Comparison of ENCODE assay signal across 15 cellular contexts in the genomic region with DNA sequence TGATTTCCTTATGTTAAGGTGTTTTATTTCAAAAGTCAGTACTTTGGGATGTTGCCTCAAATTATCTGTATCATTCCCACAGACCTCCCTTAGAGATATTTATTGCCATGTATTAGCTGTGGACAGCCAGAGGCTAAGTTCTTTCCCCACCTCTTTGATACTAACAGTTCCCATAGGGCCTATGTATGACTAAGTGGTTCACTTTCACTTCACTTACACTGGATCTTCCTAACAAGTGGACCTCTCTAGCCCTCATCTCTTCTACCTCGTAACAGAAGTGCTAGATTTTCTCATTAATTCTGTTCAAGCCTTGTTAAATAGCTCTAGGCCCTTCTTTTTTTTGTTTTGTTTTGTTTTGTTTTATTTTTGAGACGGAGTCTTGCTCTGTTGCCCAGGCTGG. TPM values are rescaled to one million over a fixed set of nuclear protein-coding genes. Genes with fewer than 3 reads are reported as not detected.
DNase-seq lines count a peak whose midpoint lies in the region; ATAC-seq and TF ChIP-seq lines count a peak whose summit lies in the region.
"Had no signal": no experiment of that assay in that cellular context is flagged by ENCODE, and none has a peak within 500 bp of the region (broad histone marks: within the 10 kb centered on the region; RNA-seq: fewer than 3 reads in every experiment).

No MANE protein-coding gene starts in this region.

- H3K9me3 Mint-ChIP-seq in stimulated activated naive CD8-positive, alpha-beta T cell treated with anti-CD3 and anti-CD28 coated beads, Interleukin-15, Interleukin-2, amounts not matched to agents 100 ng/mL and 50 ng/mL, for 24 hours: no peaks in the 10 kb centered on the region
- H3K9me3 Mint-ChIP-seq in activated B cell treated with CpG ODN at 0.5 μM for 24 hours: no peaks in the 10 kb centered on the region
- H3K9me3 Mint-ChIP-seq: activated T-helper 1 cell treated with anti-CD3 and anti-CD28 coated beads, Interleukin-12 subunit alpha, Interleukin-12 subunit beta, Interleukin-2, Interleukin-4 antibody, amounts not matched to agents 30 ng/mL and 10 ng/mL and 1 ng/mL, durations not matched to agents 14 hours and 24 hours and 36 hours; nephron had no signal

- peaks cover 98% of the 10 kb centered on the region for H3K4me1 Mint-ChIP-seq in stimulated activated naive CD8-positive, alpha-beta T cell treated with anti-CD3 and anti-CD28 coated beads, Interleukin-15, Interleukin-2, amounts not matched to agents 100 ng/mL and 50 ng/mL, for 24 hours (ENCODE audit: low read depth)
- H3K4me1 Mint-ChIP-seq in activated B cell treated with CpG ODN at 0.5 μM for 24 hours: peaks cover 100% of the 10 kb centered on the region

- TF ChIP-seq CTCF in activated B cell treated with CpG ODN at 0.5 μM for 24 hours (IDR thresholded peaks at IDR 0.05) (no peak), fibroblast of mammary gland (conservative IDR thresholded peaks at IDR 0.05; ENCODE audit: control insufficient read depth, insufficient read depth, low read depth, low read length) (no peak)

- CTCF ChIA-PET in activated B cell treated with CpG ODN at 0.5 μM for 24 hours (lab: Charles Lee): interaction anchor here (2.4 kb wide), 1 partner anchor 9 kb away, joined by 14 read pairs; no protein-coding TSS in a partner anchor

- intact Hi-C loops in activated B cell treated with CpG ODN at 0.5 μM for 24 hours (cut with micrococcal nuclease): loop anchor here (1.0 kb wide), 1 partner anchor 9 kb away; no protein-coding TSS in a partner anchor

- H3K27ac Mint-ChIP-seq in stimulated activated naive CD8-positive, alpha-beta T cell treated with anti-CD3 and anti-CD28 coated beads, Interleukin-15, Interleukin-2, amounts not matched to agents 100 ng/mL and 50 ng/mL, for 24 hours: peak overlapping the region; percentile 5
- peak overlapping the region; percentile 88 for H3K27ac Mint-ChIP-seq in activated B cell treated with CpG ODN at 0.5 μM for 24 hours
- H3K27ac Mint-ChIP-seq: activated T-helper 1 cell treated with anti-CD3 and anti-CD28 coated beads, Interleukin-12 subunit alpha, Interleukin-12 subunit beta, Interleukin-2, Interleukin-4 antibody, amounts not matched to agents 30 ng/mL and 10 ng/mL and 1 ng/mL, durations not matched to agents 14 hours and 24 hours and 36 hours; nephron had no signal

- no peak for ATAC-seq in stimulated activated naive CD8-positive, alpha-beta T cell treated with anti-CD3 and anti-CD28 coated beads, Interleukin-15, Interleukin-2, amounts not matched to agents 100 U/mL and 50 U/mL, for 24 hours
- ATAC-seq in activated B cell treated with CpG ODN at 0.5 μM for 24 hours (ENCODE audit: low read depth) (peak; percentile 52), GM19395 (IDR thresholded peaks at IDR 0.05; ENCODE audit: unreplicated experiment) (no peak)
- ATAC-seq: left ventricle myocardium superior had no signal

- H3K4me3 ChIP-seq in fibroblast of mammary gland (ENCODE audit: control insufficient read depth, low read depth, low read length): no peak overlapping the region
- H3K4me3 ChIP-seq: dorsolateral prefrontal cortex had no signal

- H3K36me3 Mint-ChIP-seq in stimulated activated naive CD8-positive, alpha-beta T cell treated with anti-CD3 and anti-CD28 coated beads, Interleukin-15, Interleukin-2, amounts not matched to agents 100 ng/mL and 50 ng/mL, for 24 hours (ENCODE audit: low read depth): peaks cover 48% of the 10 kb centered on the region
- H3K36me3 Mint-ChIP-seq in activated B cell treated with CpG ODN at 0.5 μM for 24 hours (ENCODE audit: low read depth): peaks cover 19% of the 10 kb centered on the region

- H3K4me3 Mint-ChIP-seq in stimulated activated naive CD8-positive, alpha-beta T cell treated with anti-CD3 and anti-CD28 coated beads, Interleukin-15, Interleukin-2, amounts not matched to agents 100 ng/mL and 50 ng/mL, for 24 hours: no peak overlapping the region
- H3K4me3 Mint-ChIP-seq in activated B cell treated with CpG ODN at 0.5 μM for 24 hours: peak overlapping the region; percentile 55
- H3K4me3 Mint-ChIP-seq: activated T-helper 1 cell treated with anti-CD3 and anti-CD28 coated beads, Interleukin-12 subunit alpha, Interleukin-12 subunit beta, Interleukin-2, Interleukin-4 antibody, amounts not matched to agents 30 ng/mL and 10 ng/mL and 1 ng/mL, durations not matched to agents 14 hours and 24 hours and 36 hours; nephron had no signal

- no peaks in the 10 kb centered on the region for H3K27me3 Mint-ChIP-seq in stimulated activated naive CD8-positive, alpha-beta T cell treated with anti-CD3 and anti-CD28 coated beads, Interleukin-15, Interleukin-2, amounts not matched to agents 100 ng/mL and 50 ng/mL, for 24 hours
- H3K27me3 Mint-ChIP-seq in activated B cell treated with CpG ODN at 0.5 μM for 24 hours: no peaks in the 10 kb centered on the region

- no peak for DNase-seq in stimulated activated naive CD8-positive, alpha-beta T cell treated with anti-CD3 and anti-CD28 coated beads, Interleukin-15, Interleukin-2, amounts not matched to agents 100 U/mL and 50 U/mL, for 24 hours
- DNase-seq in activated B cell treated with CpG ODN at 0.5 μM for 24 hours: no peak
- DNase-seq in fibroblast of mammary gland (ENCODE audit: low read depth): peak; percentile 43
- DNase-seq in epidermal melanocyte (ENCODE audit: insufficient read length, low spot score): no peak
- no peak for DNase-seq in effector CD8-positive, alpha-beta T cell (lab: John Stamatoyannopoulos, UW)
- no peak for DNase-seq in activated gamma-delta T cell (lab: John Stamatoyannopoulos, UW)
- DNase-seq: activated CD4-positive, alpha-beta T cell treated with anti-CD3 and anti-CD28 coated beads for 48 hours; dorsolateral prefrontal cortex; Karpas-422; left ventricle myocardium superior; Right ventricle myocardium superior had no signal

- POLR2A ChIA-PET in activated B cell treated with CpG ODN at 0.5 μM for 24 hours (lab: Charles Lee): interaction anchor here (0.6 to 1.7 kb wide), 6 partner anchors 9 to 1575 kb away, joined by 3 to 6 read pairs (median 4); no protein-coding TSS in a partner anchor

RNA-seq across cellular contexts. Expression of a gene that starts 6.2 kb away (rescaled TPM):
- 61.4 and 73.1 TPM in 2 replicates for total RNA-seq in activated B cell treated with CpG ODN at 0.5 μM for 24 hours
